ENCODE assay signal across 12 cellular contexts in the genomic region with DNA sequence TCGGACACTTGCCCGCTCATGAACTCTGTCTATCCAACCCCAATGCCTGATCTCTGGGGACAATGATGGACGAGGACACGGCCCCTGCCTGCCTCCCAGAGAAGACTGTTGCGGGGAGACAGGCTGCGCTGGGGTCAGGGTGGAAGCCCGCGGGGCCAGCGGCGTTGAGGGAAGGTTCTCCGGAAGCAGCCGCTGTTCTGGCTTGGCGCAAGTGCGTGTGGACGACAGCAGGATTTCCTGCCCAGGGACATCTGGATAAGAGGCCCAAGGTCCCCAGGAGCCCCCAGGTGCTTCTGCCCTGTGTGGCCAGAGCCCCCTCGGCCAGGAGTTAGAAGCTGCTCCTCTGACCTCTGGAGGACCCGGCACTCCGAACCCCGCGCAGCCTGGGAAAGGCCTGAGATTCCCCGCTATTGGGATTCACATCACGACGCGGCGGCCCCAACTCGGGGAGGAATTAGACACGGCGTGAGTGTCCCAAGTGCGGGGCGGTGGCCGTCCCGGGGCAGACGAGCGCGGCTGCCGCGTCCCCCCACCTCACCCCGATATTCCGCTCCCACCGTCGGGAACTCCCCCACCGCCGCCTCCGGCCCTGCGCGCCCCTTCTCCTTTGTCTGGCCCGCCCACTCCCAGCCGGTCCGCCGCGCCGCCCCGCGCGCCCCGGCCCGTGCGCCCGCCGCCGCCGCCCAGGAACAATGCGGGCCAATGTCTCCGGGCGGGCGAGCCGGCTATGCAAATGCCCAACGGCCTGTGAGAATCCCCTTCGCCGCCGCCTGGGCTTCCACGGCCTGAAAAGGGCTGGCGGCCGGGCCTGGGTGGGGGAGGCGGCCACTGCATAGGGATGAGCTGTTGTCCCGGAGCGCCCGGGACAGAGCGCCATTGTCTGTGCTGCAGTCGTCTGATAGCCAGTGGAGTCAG. TPM values are rescaled to one million over a fixed set of nuclear protein-coding genes. Genes with fewer than 3 reads are reported as not detected.
DNase-seq lines count a peak whose midpoint lies in the region; ATAC-seq and TF ChIP-seq lines count a peak whose summit lies in the region.
"Had no signal": no experiment of that assay in that cellular context is flagged by ENCODE, and none has a peak within 500 bp of the region (broad histone marks: within the 10 kb centered on the region; RNA-seq: fewer than 3 reads in every experiment).

No MANE protein-coding gene starts in this region.

- no peaks in the 10 kb centered on the region for H3K9me2 ChIP-seq in PC-9 (ENCODE audit: insufficient read depth)

- DNase-seq in DMS53 (lab: John Stamatoyannopoulos, UW) = peak; percentile 89
- peak; percentile 13 for DNase-seq in SK-MEL-5 (ENCODE audit: low read depth, low spot score)
- DNase-seq in right cardiac atrium = no peak
- DNase-seq in nucleus accumbens (lab: John Stamatoyannopoulos, UW) = peak in 54 of 56 donors; percentile 48 to 97 (median 92)
- DNase-seq in A673 (ENCODE audit: low spot score) = no peak
- DNase-seq in NCI-H187 treated with DMSO at 0.1 percent for 48 hours (lab: John Stamatoyannopoulos, UW) = no peak
- DNase-seq in PC-9 = no peak
- DNase-seq: NCI-H2081 treated with DMSO at 0.1 percent for 48 hours, SHP77 had no signal

- CTCF ChIA-PET in A673 (lab: Charles Lee) = interaction anchor here (3.8 kb wide), 1 partner anchor 58 kb away, joined by 98 read pairs; no protein-coding TSS in a partner anchor
- CTCF ChIA-PET in PC-9 (lab: Charles Lee) = interaction anchor here (0.6 to 1.1 kb wide), 2 partner anchors 12 to 58 kb away, joined by 3 read pairs; no protein-coding TSS in a partner anchor

- POLR2A ChIA-PET in A673 (lab: Charles Lee; ENCODE audit: low non-redundant PET) = no interaction called here
- POLR2A ChIA-PET in PC-9 (lab: Charles Lee; ENCODE audit: unreplicated experiment) = no interaction called here

- TF ChIP-seq CTCF in A673 (conservative IDR thresholded peaks at IDR 0.05; ENCODE audit: low read depth, low read length) (no peak), PC-9 (conservative IDR thresholded peaks at IDR 0.05) (no peak)

- H3K36me3 ChIP-seq in A673 (ENCODE audit: insufficient read depth, low read length, poor library complexity, severe bottlenecking) (no peaks in the 10 kb centered on the region), PC-9 (ENCODE audit: low read depth) (no peaks in the 10 kb centered on the region)

- H3K27me3 ChIP-seq in right cardiac atrium (ENCODE audit: control insufficient read depth, insufficient read depth) (no peaks in the 10 kb centered on the region), A673 (replicated peaks; ENCODE audit: insufficient read depth, low read depth, low read length, poor library complexity) (peaks cover 14% of the 10 kb centered on the region), PC-9 (ENCODE audit: insufficient read depth, low read depth) (no peaks in the 10 kb centered on the region)

- in situ Hi-C loops in SK-MEL-5 (cut with HindIII; ENCODE audit: low pct_unique_long_range_greater_than_20kb, low sequenced_read_pairs) = no loop called here

- H3K4me2 ChIP-seq in PC-9 = no peak overlapping the region

- WGBS in right cardiac atrium = 10% methylated on average over 80 of the region's 80 CpGs

- H4K20me1 ChIP-seq in PC-9 (ENCODE audit: insufficient read depth) = no peaks in the 10 kb centered on the region

- H3F3A ChIP-seq in PC-9 (ENCODE audit: insufficient read depth, low read depth) = no peaks in the 10 kb centered on the region

- H3K4me1 ChIP-seq in right cardiac atrium (ENCODE audit: control insufficient read depth, insufficient read depth, low read length) (no peaks in the 10 kb centered on the region), A673 (ENCODE audit: insufficient read depth, low read length, poor library complexity, severe bottlenecking) (no peaks in the 10 kb centered on the region), PC-9 (replicated peaks; ENCODE audit: insufficient read depth) (no peaks in the 10 kb centered on the region)

- H3K79me2 ChIP-seq in PC-9 (ENCODE audit: low read depth) = no peaks in the 10 kb centered on the region

- H3K9me3 ChIP-seq in right cardiac atrium (ENCODE audit: control insufficient read depth, low read length) (no peaks in the 10 kb centered on the region), A673 (ENCODE audit: low read depth, low read length, poor library complexity, severe bottlenecking) (no peaks in the 10 kb centered on the region), PC-9 (ENCODE audit: insufficient read depth, low read depth) (no peaks in the 10 kb centered on the region)

- H3K4me3 ChIP-seq in right cardiac atrium (ENCODE audit: low read length) (peak overlapping the region; percentile 47), A673 (ENCODE audit: low read depth, low read length, poor library complexity, severe bottlenecking) (no peak overlapping the region), PC-9 (no peak overlapping the region)

- intact Hi-C loops in right cardiac atrium (cut with DNase I) = loop anchor here (2.0 to 10.0 kb wide), 6 partner anchors 54 to 267 kb away; partner anchors contain the start of genes GPATCH4 (in 1 of the 4) and HAPLN2 (in 1 of the 4)
- intact Hi-C loops in A673 (cut with micrococcal nuclease; ENCODE audit: unreplicated experiment) = no loop called here
- intact Hi-C loops in PC-9 (cut with micrococcal nuclease; ENCODE audit: unreplicated experiment) = no loop called here

- H3K27ac ChIP-seq in right cardiac atrium (ENCODE audit: low read length) = no peak overlapping the region
- no peak overlapping the region for H3K27ac ChIP-seq in A673 (ENCODE audit: low read depth, low read length, poor library complexity, severe bottlenecking)
- H3K27ac ChIP-seq in PC-9 = no peak overlapping the region

- ATAC-seq in right cardiac atrium = no peak
- ATAC-seq in HG02571 (IDR thresholded peaks at IDR 0.05; ENCODE audit: unreplicated experiment) = no peak

- BruUV-seq in A673 (replicated peaks; lab: Mats Ljungman, UMichigan) (no TSS peak), PC-9 (replicated peaks; lab: Mats Ljungman, UMichigan) (no TSS peak)

- no peak overlapping the region for H2AFZ ChIP-seq in PC-9

RNA-seq across cellular contexts. Expression of gene RHBG, which starts 19.1 kb away (rescaled TPM):
- not detected in 2 replicates for total RNA-seq in SK-MEL-5 (2014; rRNA removed; shearing (Covaris generic))
- not detected in 2 replicates for polyA plus RNA-seq in SK-MEL-5 (2015; cell fraction: cytosol; rRNA removed)
- polyA plus RNA-seq in SK-MEL-5 (2015; cell fraction: nucleus; rRNA removed) = not detected in 2 replicates
- not detected for total RNA-seq in right cardiac atrium
- polyA plus RNA-seq in right cardiac atrium = 0.20 TPM
- not detected in 2 replicates for total RNA-seq in A673 (2021)
- total RNA-seq in PC-9 (2021) = 1.8 and 4.0 TPM in 2 replicates
- polyA plus RNA-seq: BJ, IgD-negative memory B cell had no signal

RNA-seq across cellular contexts. Expression of gene TSACC, which starts 49.8 kb away (rescaled TPM):
- 1.3 and 3.0 TPM in 2 replicates for total RNA-seq in SK-MEL-5 (2014; rRNA removed; shearing (Covaris generic))
- 2.2 and 3.4 TPM in 2 replicates for polyA plus RNA-seq in SK-MEL-5 (2015; cell fraction: cytosol; rRNA removed)
- 0.75 TPM in 1 of 2 replicates, not detected in the other for polyA plus RNA-seq in SK-MEL-5 (2015; cell fraction: nucleus; rRNA removed)
- not detected for total RNA-seq in right cardiac atrium
- polyA plus RNA-seq in right cardiac atrium = 0.38 TPM
- 1.0 TPM in 1 of 2 replicates, not detected in the other for total RNA-seq in A673 (2021)
- 0.75 and 1.3 TPM in 2 replicates for total RNA-seq in PC-9 (2021)

RNA-seq across cellular contexts. Expression of gene CCT3, which starts 50.1 kb away (rescaled TPM):
- total RNA-seq in SK-MEL-5 (2014; rRNA removed; shearing (Covaris generic)) = 507 and 520 TPM in 2 replicates
- polyA plus RNA-seq in SK-MEL-5 (2015; cell fraction: cytosol; rRNA removed) = 313 and 371 TPM in 2 replicates
- polyA plus RNA-seq in SK-MEL-5 (2015; cell fraction: nucleus; rRNA removed) = 222 and 228 TPM in 2 replicates
- total RNA-seq in right cardiac atrium (100 to 1,000 TPM; 126 to 151 (median 138) TPM), A673 (2021) (619 and 678 TPM in 2 replicates), PC-9 (2021) (272 and 317 TPM in 2 replicates)
- polyA plus RNA-seq in right cardiac atrium = 125 TPM

Comparison
In these comparisons a context has a peak if more than half of its experiments do, and no peak if none do; other contexts are left out.
1. DNase-seq: peak in DMS53 (single experiment), SK-MEL-5 (single experiment) and nucleus accumbens (54 of 56); none in right cardiac atrium (0 of 3), A673 (single experiment), NCI-H187 treated with DMSO at 0.1 percent for 48 hours (single experiment) and PC-9 (0 of 2).
2. intact Hi-C loops: an anchor here in right cardiac atrium (2.0 to 10.0 kb wide); none called in A673 and PC-9.